15 cellular contexts compared by ENCODE assay signal in the genomic region with DNA sequence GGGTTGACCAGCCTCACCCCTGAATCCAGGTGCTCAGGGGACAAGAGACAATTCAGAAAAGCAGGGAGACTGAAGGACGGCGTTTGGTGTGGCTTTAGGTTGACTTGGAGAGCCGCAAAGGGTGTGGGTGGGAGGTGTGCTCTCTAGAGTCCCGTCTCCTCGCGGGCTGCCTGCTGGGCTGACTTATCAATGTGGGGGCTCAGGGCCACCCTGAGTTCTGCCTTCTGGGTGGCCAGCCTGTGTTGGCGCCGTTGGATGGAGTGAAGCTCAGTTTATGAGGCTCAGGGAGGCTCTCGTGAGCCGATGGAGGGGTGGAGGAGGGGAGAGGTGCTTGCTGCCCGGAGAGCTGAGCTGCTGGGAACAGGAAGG.
"Had no signal": no experiment of that assay in that cellular context is flagged by ENCODE, and none has a peak within 500 bp of the region (broad histone marks: within the 10 kb centered on the region; RNA-seq: fewer than 3 reads in every experiment).

No MANE protein-coding gene starts in this region.

- H3K4me1 ChIP-seq: testis had no signal

- H3K27ac Mint-ChIP-seq: activated CD8-positive, alpha-beta T cell treated with anti-CD3 and anti-CD28 coated beads, Interleukin-2, amount 10 ng/mL, durations not matched to agents 7 days and 5 days; T-cell had no signal

- DNase-seq: activated CD4-positive, alpha-beta T cell treated with anti-CD3 and anti-CD28 coated beads for 48 hours; activated CD8-positive, alpha-beta memory T cell treated with anti-CD3 and anti-CD28 coated beads, Interleukin-2, amount 50 U/mL, for 48 hours; activated CD8-positive, alpha-beta T cell treated with anti-CD3 and anti-CD28 coated beads, Interleukin-2, amount 10 ng/mL, durations not matched to agents 7 days and 5 days; activated naive CD4-positive, alpha-beta T cell; cortex of kidney; hippocampal formation; kidney glomerular epithelial cell; midbrain; occipital lobe; stimulated activated CD4-positive, alpha-beta T cell treated with anti-CD3 and anti-CD28 coated beads, Interleukin-12 subunit alpha, Interleukin-12 subunit beta, amount 100 ng/mL, for 4 hours; stimulated activated naive CD8-positive, alpha-beta T cell treated with anti-CD3 and anti-CD28 coated beads, Interleukin-15, amount 100 ng/mL, for 72 hours; T-cell; testis; WERI-Rb-1 had no signal

- H3K4me3 Mint-ChIP-seq: activated CD8-positive, alpha-beta T cell treated with anti-CD3 and anti-CD28 coated beads, Interleukin-2, amount 10 ng/mL, durations not matched to agents 7 days and 5 days; stimulated activated naive CD8-positive, alpha-beta T cell treated with anti-CD3 and anti-CD28 coated beads, Interleukin-15, amount 100 ng/mL, for 72 hours; T-cell had no signal

- H3K27me3 ChIP-seq: testis had no signal

- H3K36me3 ChIP-seq: prostate gland, WERI-Rb-1 had no signal

- H3K27me3 Mint-ChIP-seq: stimulated activated naive CD8-positive, alpha-beta T cell treated with anti-CD3 and anti-CD28 coated beads, Interleukin-15, amount 100 ng/mL, for 72 hours; T-cell had no signal

- H3K27ac ChIP-seq: prostate gland, testis, WERI-Rb-1 had no signal

- H3K9me3 Mint-ChIP-seq: T-cell had no signal

- ATAC-seq: activated CD8-positive, alpha-beta T cell treated with anti-CD3 and anti-CD28 coated beads, Interleukin-2, amount 10 ng/mL, durations not matched to agents 7 days and 5 days; stimulated activated naive CD8-positive, alpha-beta T cell treated with anti-CD3 and anti-CD28 coated beads, Interleukin-15, amount 100 ng/mL, for 72 hours; T-cell had no signal

- H3K4me3 ChIP-seq: prostate gland, testis had no signal

- H3K9me3 ChIP-seq: prostate gland, testis had no signal
